ENCODE assay signal across 8 cellular contexts in genomic region chr14:23034498-23035302, GRCh38. TPM values are rescaled to one million over a fixed set of nuclear protein-coding genes. Genes with fewer than 3 reads are reported as not detected.
A peak's percentile ranks its signal among the peaks of the same experiment; 100 is the strongest.
DNase-seq lines count a peak whose midpoint lies in the region; ATAC-seq and TF ChIP-seq lines count a peak whose summit lies in the region.

PSMB5 (minus strand) TSS chr14:23034900; CDS start chr14:23034881, 19 bp downstream.

- peak within 1 kb of the TSS; percentile 93 for H3K4me3 ChIP-seq in WI38 (ENCODE audit: low read depth, low read length)
- H3K4me3 ChIP-seq in left lung, result peak within 1 kb of the TSS; percentile 89 to 94

- peak; percentile 89 for ATAC-seq in HG03342 (IDR thresholded peaks at IDR 0.05; ENCODE audit: unreplicated experiment)
- ATAC-seq in left lung, result peak; percentile 99

- H3K27ac ChIP-seq in cingulate gyrus (ENCODE audit: low read depth, low read length), result peak within 1 kb of the TSS; percentile 100
- peak within 1 kb of the TSS; percentile 93 to 96 for H3K27ac ChIP-seq in left lung

- peak; percentile 90 for DNase-seq in activated naive CD4-positive, alpha-beta T cell treated with Interleukin-2 at 50 U/mL for 16 hours
- DNase-seq in activated naive CD4-positive, alpha-beta T cell (lab: John Stamatoyannopoulos, UW), result no peak
- peak; percentile 90 to 91 for DNase-seq in left lung
- DNase-seq in stimulated activated CD4-positive, alpha-beta T cell treated with anti-CD3 and anti-CD28 coated beads, Interleukin-4, amount 100 ng/mL, for 24 hours, result peak; percentile 93
- DNase-seq in NCI-H1105 (lab: John Stamatoyannopoulos, UW), result no peak

- TF ChIP-seq CTCF in WI38 (IDR thresholded peaks at IDR 0.05; ENCODE audit: low read depth, low read length) (no peak), left lung (IDR thresholded peaks at IDR 0.05) (peak in 1 of 2 donors; percentile 44)

- H3K9me3 ChIP-seq in left lung, result no peaks in the 10 kb centered on the region

- H3K36me3 ChIP-seq in left lung, result peaks cover 0 to 37% of the 10 kb centered on the region in 2 donors

- no peaks in the 10 kb centered on the region for H3K27me3 ChIP-seq in left lung

- intact Hi-C loops in left lung (cut with DNase I), result no loop called here

- peaks cover 8 to 23% of the 10 kb centered on the region in 2 donors for H3K4me1 ChIP-seq in left lung

RNA-seq across cellular contexts. Expression of gene PSMB5, which starts in this region (rescaled TPM):
- 100 to 1,000 TPM; 114 to 140 TPM for total RNA-seq in left lung

Comparison
In these comparisons a context has a peak if more than half of its experiments do, and no peak if none do; other contexts are left out.
1. DNase-seq: peak in activated naive CD4-positive, alpha-beta T cell treated with Interleukin-2 at 50 U/mL for 16 hours (single experiment), left lung (2 of 2) and stimulated activated CD4-positive, alpha-beta T cell treated with anti-CD3 and anti-CD28 coated beads, Interleukin-4, amount 100 ng/mL, for 24 hours (single experiment); none in activated naive CD4-positive, alpha-beta T cell (0 of 4) and NCI-H1105 (single experiment).